ENCODE assay signal across 11 cellular contexts in genomic region chr1:155137550-155137949, GRCh38. TPM values are rescaled to one million over a fixed set of nuclear protein-coding genes. Genes with fewer than 3 reads are reported as not detected.
DNase-seq lines count a peak whose midpoint lies in the region; ATAC-seq, FAIRE-seq and TF ChIP-seq lines count a peak whose summit lies in the region.
"Had no signal": no experiment of that assay in that cellular context is flagged by ENCODE, and none has a peak within 500 bp of the region (broad histone marks: within the 10 kb centered on the region; RNA-seq: fewer than 3 reads in every experiment).

No MANE protein-coding gene starts in this region.

- no peak for DNase-seq in Calu3
- no peak for DNase-seq in NB4 (ENCODE audit: low read depth)
- DNase-seq in K562 (ENCODE audit: extremely low read depth in 1 of 4, low spot score in 3 of 4) = peak; percentile 56 to 86 (median 70)
- DNase-seq in natural killer cell treated with Interleukin-12 subunit alpha and Interleukin-12 subunit beta and Interleukin-15 and Interleukin-18, amount 100 ng/mL, for 72 hours (ENCODE audit: low spot score) = no peak
- no peak for DNase-seq in NCI-H524 treated with DMSO at 0.1 percent for 48 hours (lab: John Stamatoyannopoulos, UW)
- DNase-seq: DMS79 treated with DMSO at 0.1 percent for 48 hours, NCI-H2227 treated with DMSO at 0.1 percent for 48 hours had no signal

- BruUV-seq in Calu3 (replicated peaks; lab: Mats Ljungman, UMichigan) (no TSS peak), K562 (replicated peaks; lab: Mats Ljungman, UMichigan) (no TSS peak)

- H3K9me3 Mint-ChIP-seq in Calu3 (ENCODE audit: low read depth, unreplicated experiment) = no peaks in the 10 kb centered on the region
- H3K9me3 Mint-ChIP-seq in natural killer cell treated with Interleukin-12 subunit alpha and Interleukin-12 subunit beta and Interleukin-15 and Interleukin-18, amount 100 ng/mL, for 72 hours = no peaks in the 10 kb centered on the region

- TF ChIP-seq CTCF in Calu3 (IDR thresholded peaks at IDR 0.05; ENCODE audit: unreplicated experiment) (no peak), NB4 (IDR thresholded peaks at IDR 0.05; ENCODE audit: low read depth, low read length) (no peak), K562 (IDR thresholded peaks at IDR 0.05 in 2 of 3, conservative IDR thresholded peaks at IDR 0.05 in 1 of 3; ENCODE audit: insufficient read depth in 2 of 3, low read depth in 1 of 3, low read length in 3 of 3) (no peak)

- peaks cover 7% of the 10 kb centered on the region; the same call in 1 of the 2 replicates for H3K9me3 ChIP-seq in K562 (replicated peaks; ENCODE audit: control insufficient read depth, insufficient read depth, low read depth, low read length)

- H3K4me3 Mint-ChIP-seq in Calu3 (ENCODE audit: low read depth, unreplicated experiment) = peak overlapping the region; percentile 93
- peak overlapping the region; percentile 100 for H3K4me3 Mint-ChIP-seq in natural killer cell treated with Interleukin-12 subunit alpha and Interleukin-12 subunit beta and Interleukin-15 and Interleukin-18, amount 100 ng/mL, for 72 hours

- TF ChIP-seq POLR2A in NB4 (IDR thresholded peaks at IDR 0.05; ENCODE audit: extremely low read depth, insufficient read length) = no peak
- TF ChIP-seq POLR2A in K562 (conservative IDR thresholded peaks at IDR 0.05) = no peak

- peak overlapping the region; percentile 85 to 91; a peak in 3 of 4 replicates for H3K9ac ChIP-seq in K562 (ENCODE audit: insufficient read depth in 1 of 2, low read depth in 2 of 2, low read length in 2 of 2)

- H3K4me1 Mint-ChIP-seq in Calu3 (ENCODE audit: low read depth, unreplicated experiment) = peaks cover 38% of the 10 kb centered on the region
- peaks cover 35 to 41% of the 10 kb centered on the region in 2 donors for H3K4me1 Mint-ChIP-seq in natural killer cell treated with Interleukin-12 subunit alpha and Interleukin-12 subunit beta and Interleukin-15 and Interleukin-18, amount 100 ng/mL, for 72 hours (ENCODE audit: low read depth in 2 of 2)

- in situ Hi-C loops in K562 (cut with MboI) = no loop called here

- FAIRE-seq in K562 (lab: Jason Lieb, UNC) = peak; percentile 92
- FAIRE-seq: colon had no signal

- H3K27ac ChIP-seq in K562 (ENCODE audit: extremely low read depth, low read depth, low read length) = peak overlapping the region; percentile 70

- H3K36me3 Mint-ChIP-seq in Calu3 (ENCODE audit: insufficient read depth, unreplicated experiment) = peaks cover 77% of the 10 kb centered on the region
- peaks cover 4% of the 10 kb centered on the region for H3K36me3 Mint-ChIP-seq in natural killer cell treated with Interleukin-12 subunit alpha and Interleukin-12 subunit beta and Interleukin-15 and Interleukin-18, amount 100 ng/mL, for 72 hours

- no peaks in the 10 kb centered on the region for H4K20me1 ChIP-seq in K562 (replicated peaks; ENCODE audit: control insufficient read depth, insufficient read depth, low read length)

- CTCF ChIA-PET in Calu3 (lab: Charles Lee) (interaction anchor here (0.7 kb wide), 1 partner anchor 38 kb away, joined by 3 read pairs; no protein-coding TSS in a partner anchor), K562 (lab: Yijun Ruan, JAX; ENCODE audit: low intra/inter-chr PET ratio) (no interaction called here)

- no peak overlapping the region for H3K27ac Mint-ChIP-seq in Calu3 (ENCODE audit: unreplicated experiment)
- H3K27ac Mint-ChIP-seq in natural killer cell treated with Interleukin-12 subunit alpha and Interleukin-12 subunit beta and Interleukin-15 and Interleukin-18, amount 100 ng/mL, for 72 hours = peak overlapping the region; percentile 97 to 98

- no peaks in the 10 kb centered on the region for H3K9me1 ChIP-seq in K562 (ENCODE audit: control insufficient read depth, insufficient read depth, low read length)

- peak; percentile 53; the same call in 1 of the 2 replicates for TF ChIP-seq EP300 in K562 (IDR thresholded peaks at IDR 0.05; ENCODE audit: low read length)

- ATAC-seq in K562 (peak; percentile 29), HG03521 (IDR thresholded peaks at IDR 0.05; ENCODE audit: unreplicated experiment) (no peak), GM19023 (IDR thresholded peaks at IDR 0.05; ENCODE audit: unreplicated experiment) (no peak), GM18858 (IDR thresholded peaks at IDR 0.05; ENCODE audit: unreplicated experiment) (no peak)
- no peak for ATAC-seq in natural killer cell treated with Interleukin-12 subunit alpha and Interleukin-12 subunit beta and Interleukin-15 and Interleukin-18, amount 100 ng/mL, for 72 hours

- H3K27me3 Mint-ChIP-seq in Calu3 (ENCODE audit: unreplicated experiment) = peaks cover 10% of the 10 kb centered on the region
- H3K27me3 Mint-ChIP-seq in natural killer cell treated with Interleukin-12 subunit alpha and Interleukin-12 subunit beta and Interleukin-15 and Interleukin-18, amount 100 ng/mL, for 72 hours = peaks cover 0 to 7% of the 10 kb centered on the region in 2 donors

- TF ChIP-seq RAD21 in K562 (CRISPR knock-in tag; conservative IDR thresholded peaks at IDR 0.05 in 1 of 2, IDR thresholded peaks at IDR 0.05 in 1 of 2) = no peak

- H3K4me3 ChIP-seq in NB4 (ENCODE audit: low read depth, low read length) = peak overlapping the region; percentile 66
- H3K4me3 ChIP-seq in K562 = 0 out of 2 replicates have a peak overlapping the region, but pooled peaks have one; percentile 5

- peaks cover 41 to 67% of the 10 kb centered on the region in 2 experiments for H3K4me1 ChIP-seq in K562 (replicated peaks in 1 of 2; ENCODE audit: control insufficient read depth in 2 of 2, insufficient read depth in 2 of 2, low read length in 2 of 2)

- intact Hi-C loops in Calu3 (cut with micrococcal nuclease; ENCODE audit: unreplicated experiment) = no loop called here
- intact Hi-C loops in K562 (cut with micrococcal nuclease) = no loop called here

- no peak overlapping the region for H2AFZ ChIP-seq in K562 (ENCODE audit: low read depth, low read length)

- POLR2A ChIA-PET in K562 (lab: Yijun Ruan, JAX) = interaction anchor here (0.6 to 1.9 kb wide), 12 partner anchors 9 to 574 kb away, joined by 3 to 5 read pairs (median 3); partner anchors contain the start of gene EFNA1

- H3K27me3 ChIP-seq in K562 (ENCODE audit: control insufficient read depth in 2 of 2, insufficient read depth in 2 of 2, low read length in 2 of 2) = no peaks in the 10 kb centered on the region

- WGBS in K562 (ENCODE audit: insufficient coverage, low coverage, missing lambda C conversion rate) = 3% methylated on average over 5 of the region's 5 CpGs

- H3K4me2 ChIP-seq in K562 (ENCODE audit: insufficient read depth, low read length) = peak overlapping the region; percentile 84

- H3K36me3 ChIP-seq in K562 (ENCODE audit: control insufficient read depth, insufficient read depth, low read length) = peaks cover 39% of the 10 kb centered on the region

- H3K79me2 ChIP-seq in K562 (ENCODE audit: control insufficient read depth, insufficient read depth, low read length) = peaks cover 51% of the 10 kb centered on the region

RNA-seq across cellular contexts. Expression of gene SLC50A1, which starts 1.9 kb away (rescaled TPM):
- total RNA-seq in Calu3 (2022) (68.5 and 72.0 TPM in 2 replicates), K562 (2014; rRNA removed) (59.2 and 68.1 TPM in 2 replicates), K562 (2014; rRNA removed; fragmentation: Illumina TruSeq; extraction: Trizol) (52.2 and 58.7 TPM in 2 replicates), K562 (2015; rRNA removed; fragmentation: Illumina TruSeq; extraction: Trizol) (62.7 and 64.0 TPM in 2 replicates), K562 (2021) (46.5 and 50.0 TPM in 2 replicates)
- total RNA-seq in K562 (2011; cell fraction: chromatin; rRNA removed; ENCODE audit: low replicate concordance) = 42.6 and 72.0 TPM in 2 replicates
- total RNA-seq in K562 (2011; cell fraction: nucleolus; rRNA removed) = 92.6 and 100 TPM in 2 replicates
- 93.1 and 101 TPM in 2 replicates for total RNA-seq in K562 (2011; cell fraction: nucleoplasm; rRNA removed)
- polyA plus RNA-seq in K562 (2011; rRNA removed) (88.3 and 91.9 TPM in 2 replicates), K562 (2014; fragmentation: Illumina TruSeq; extraction: Trizol) (86.2 and 96.6 TPM in 2 replicates), K562 (2014; fragmentation: Nextera tagmentation; extraction: Ambion mirVana) (100 to 1,000 TPM; 103 to 132 TPM), K562 (2014; rRNA removed) (91.7 and 99.4 TPM in 2 replicates)
- 161 TPM in 2 replicates for polyA plus RNA-seq in K562 (2011; cell fraction: cytosol; rRNA removed)
- polyA plus RNA-seq in K562 (2011; cell fraction: nucleus; rRNA removed) = 30.6 and 31.3 TPM in 2 replicates
- 55.7 and 78.0 TPM in 2 replicates for polyA plus RNA-seq in K562 (2012)
- polyA minus RNA-seq in K562 (2011; rRNA and poly(A)+ RNA removed) = 36.3 and 45.8 TPM in 2 replicates
- polyA minus RNA-seq in K562 (2011; cell fraction: cytosol; rRNA and poly(A)+ RNA removed) = 23.1 and 29.2 TPM in 2 replicates
- 8.1 and 9.3 TPM in 2 replicates for polyA minus RNA-seq in K562 (2011; cell fraction: nucleus; rRNA and poly(A)+ RNA removed)
- total RNA-seq in natural killer cell treated with Interleukin-12 subunit alpha and Interleukin-12 subunit beta and Interleukin-15 and Interleukin-18, amount 100 ng/mL, for 72 hours = 10 to 100 TPM; 28.8 to 36.3 TPM

RNA-seq across cellular contexts. Expression of gene DPM3, which starts 2.8 kb away (rescaled TPM):
- 38.7 and 41.1 TPM in 2 replicates for total RNA-seq in Calu3 (2022)
- total RNA-seq in K562 (2011; cell fraction: chromatin; rRNA removed; ENCODE audit: low replicate concordance) = 7.1 and 27.9 TPM in 2 replicates
- total RNA-seq in K562 (2011; cell fraction: nucleolus; rRNA removed) = 73.0 and 77.4 TPM in 2 replicates
- 47.4 and 60.5 TPM in 2 replicates for total RNA-seq in K562 (2011; cell fraction: nucleoplasm; rRNA removed)
- 41.3 and 45.1 TPM in 2 replicates for total RNA-seq in K562 (2014; rRNA removed)
- total RNA-seq in K562 (2014; rRNA removed; fragmentation: Illumina TruSeq; extraction: Trizol) = 1.8 and 3.7 TPM in 2 replicates
- total RNA-seq in K562 (2015; rRNA removed; fragmentation: Illumina TruSeq; extraction: Trizol) = 34.2 and 40.0 TPM in 2 replicates
- total RNA-seq in K562 (2021) = 92.1 and 94.2 TPM in 2 replicates
- 27.1 and 62.3 TPM in 2 replicates for polyA plus RNA-seq in K562 (2011; rRNA removed)
- polyA plus RNA-seq in K562 (2011; cell fraction: cytosol; rRNA removed) = 209 and 283 TPM in 2 replicates
- polyA plus RNA-seq in K562 (2011; cell fraction: nucleus; rRNA removed) = 63.1 and 75.1 TPM in 2 replicates
- polyA plus RNA-seq in K562 (2012) = 123 and 131 TPM in 2 replicates
- polyA plus RNA-seq in K562 (2014; fragmentation: Illumina TruSeq; extraction: Trizol) = 8.6 and 59.7 TPM in 2 replicates
- polyA plus RNA-seq in K562 (2014; fragmentation: Nextera tagmentation; extraction: Ambion mirVana) = 10 to 100 TPM; 12.6 to 36.4 TPM
- polyA plus RNA-seq in K562 (2014; rRNA removed) = 120 and 141 TPM in 2 replicates
- polyA minus RNA-seq in K562 (2011; rRNA and poly(A)+ RNA removed) = 6.0 and 10.0 TPM in 2 replicates
- polyA minus RNA-seq in K562 (2011; cell fraction: cytosol; rRNA and poly(A)+ RNA removed) = 11.5 and 13.6 TPM in 2 replicates
- polyA minus RNA-seq in K562 (2011; cell fraction: nucleus; rRNA and poly(A)+ RNA removed) = 12.2 and 13.9 TPM in 2 replicates
- total RNA-seq in natural killer cell treated with Interleukin-12 subunit alpha and Interleukin-12 subunit beta and Interleukin-15 and Interleukin-18, amount 100 ng/mL, for 72 hours = 10 to 100 TPM; 26.0 to 31.1 TPM

RNA-seq across cellular contexts. Expression of gene EFNA1, which starts 9.9 kb away (rescaled TPM):
- total RNA-seq in Calu3 (2022) (33.7 and 41.7 TPM in 2 replicates), K562 (2014; rRNA removed) (2.5 and 2.6 TPM in 2 replicates), K562 (2014; rRNA removed; fragmentation: Illumina TruSeq; extraction: Trizol) (1.9 and 2.1 TPM in 2 replicates), K562 (2015; rRNA removed; fragmentation: Illumina TruSeq; extraction: Trizol) (3.3 and 3.7 TPM in 2 replicates), K562 (2021) (2.6 and 2.7 TPM in 2 replicates)
- total RNA-seq in K562 (2011; cell fraction: chromatin; rRNA removed; ENCODE audit: low replicate concordance) = 5.1 and 11.1 TPM in 2 replicates
- 14.3 and 14.5 TPM in 2 replicates for total RNA-seq in K562 (2011; cell fraction: nucleolus; rRNA removed)
- 10.1 and 15.0 TPM in 2 replicates for total RNA-seq in K562 (2011; cell fraction: nucleoplasm; rRNA removed)
- polyA plus RNA-seq in K562 (2011; rRNA removed) (9.3 and 14.1 TPM in 2 replicates), K562 (2014; fragmentation: Illumina TruSeq; extraction: Trizol) (3.0 and 3.5 TPM in 2 replicates), K562 (2014; fragmentation: Nextera tagmentation; extraction: Ambion mirVana) (1 to 10 TPM; 3.7 TPM), K562 (2014; rRNA removed) (2.8 and 5.3 TPM in 2 replicates)
- polyA plus RNA-seq in K562 (2011; cell fraction: cytosol; rRNA removed) = 12.2 and 13.8 TPM in 2 replicates
- 9.8 and 11.9 TPM in 2 replicates for polyA plus RNA-seq in K562 (2011; cell fraction: nucleus; rRNA removed)
- 3.3 and 4.8 TPM in 2 replicates for polyA plus RNA-seq in K562 (2012)
- 5.8 and 6.6 TPM in 2 replicates for polyA minus RNA-seq in K562 (2011; rRNA and poly(A)+ RNA removed)
- 8.0 and 16.9 TPM in 2 replicates for polyA minus RNA-seq in K562 (2011; cell fraction: cytosol; rRNA and poly(A)+ RNA removed)
- 3.9 and 4.4 TPM in 2 replicates for polyA minus RNA-seq in K562 (2011; cell fraction: nucleus; rRNA and poly(A)+ RNA removed)
- not detected for total RNA-seq in natural killer cell treated with Interleukin-12 subunit alpha and Interleukin-12 subunit beta and Interleukin-15 and Interleukin-18, amount 100 ng/mL, for 72 hours

RNA-seq across cellular contexts. Expression of gene KRTCAP2, which starts 35.6 kb away (rescaled TPM):
- total RNA-seq in Calu3 (2022) (236 TPM in 2 replicates), K562 (2014; rRNA removed) (211 and 255 TPM in 2 replicates), K562 (2014; rRNA removed; fragmentation: Illumina TruSeq; extraction: Trizol) (226 and 244 TPM in 2 replicates), K562 (2015; rRNA removed; fragmentation: Illumina TruSeq; extraction: Trizol) (290 and 294 TPM in 2 replicates), K562 (2021) (243 and 253 TPM in 2 replicates)
- 114 and 195 TPM in 2 replicates for total RNA-seq in K562 (2011; cell fraction: chromatin; rRNA removed; ENCODE audit: low replicate concordance)
- total RNA-seq in K562 (2011; cell fraction: nucleolus; rRNA removed) = 338 and 376 TPM in 2 replicates
- 298 TPM in 2 replicates for total RNA-seq in K562 (2011; cell fraction: nucleoplasm; rRNA removed)
- polyA plus RNA-seq in K562 (2011; rRNA removed) (129 and 178 TPM in 2 replicates), K562 (2014; fragmentation: Illumina TruSeq; extraction: Trizol) (418 and 443 TPM in 2 replicates), K562 (2014; fragmentation: Nextera tagmentation; extraction: Ambion mirVana) (100 to 1,000 TPM; 429 to 436 TPM), K562 (2014; rRNA removed) (126 and 196 TPM in 2 replicates)
- 462 and 551 TPM in 2 replicates for polyA plus RNA-seq in K562 (2011; cell fraction: cytosol; rRNA removed)
- 206 and 232 TPM in 2 replicates for polyA plus RNA-seq in K562 (2011; cell fraction: nucleus; rRNA removed)
- polyA plus RNA-seq in K562 (2012) = 327 and 494 TPM in 2 replicates
- polyA minus RNA-seq in K562 (2011; rRNA and poly(A)+ RNA removed) = 153 and 212 TPM in 2 replicates
- 167 and 266 TPM in 2 replicates for polyA minus RNA-seq in K562 (2011; cell fraction: cytosol; rRNA and poly(A)+ RNA removed)
- 51.4 and 83.0 TPM in 2 replicates for polyA minus RNA-seq in K562 (2011; cell fraction: nucleus; rRNA and poly(A)+ RNA removed)
- total RNA-seq in natural killer cell treated with Interleukin-12 subunit alpha and Interleukin-12 subunit beta and Interleukin-15 and Interleukin-18, amount 100 ng/mL, for 72 hours = 100 to 1,000 TPM; 149 to 223 TPM

RNA-seq across cellular contexts. Expression of gene TRIM46, which starts 36.1 kb away (rescaled TPM):
- total RNA-seq in Calu3 (2022) = 1.1 and 1.8 TPM in 2 replicates
- 0.95 and 1.8 TPM in 2 replicates for total RNA-seq in K562 (2011; cell fraction: chromatin; rRNA removed; ENCODE audit: low replicate concordance)
- 0.67 and 0.92 TPM in 2 replicates for total RNA-seq in K562 (2011; cell fraction: nucleolus; rRNA removed)
- total RNA-seq in K562 (2011; cell fraction: nucleoplasm; rRNA removed) = 0.66 and 1.1 TPM in 2 replicates
- total RNA-seq in K562 (2014; rRNA removed) = 0.04 and 0.05 TPM in 2 replicates
- total RNA-seq in K562 (2014; rRNA removed; fragmentation: Illumina TruSeq; extraction: Trizol) = not detected in 2 replicates
- 0.14 TPM in 1 of 2 replicates, not detected in the other for total RNA-seq in K562 (2015; rRNA removed; fragmentation: Illumina TruSeq; extraction: Trizol)
- total RNA-seq in K562 (2021) = 0.22 and 0.60 TPM in 2 replicates
- 0.08 and 0.12 TPM in 2 replicates for polyA plus RNA-seq in K562 (2011; rRNA removed)
- 0.13 and 0.18 TPM in 2 replicates for polyA plus RNA-seq in K562 (2011; cell fraction: cytosol; rRNA removed)
- polyA plus RNA-seq in K562 (2011; cell fraction: nucleus; rRNA removed) = 0.59 and 0.64 TPM in 2 replicates
- 0.16 and 0.29 TPM in 2 replicates for polyA plus RNA-seq in K562 (2012)
- 0.15 and 0.18 TPM in 2 replicates for polyA plus RNA-seq in K562 (2014; fragmentation: Illumina TruSeq; extraction: Trizol)
- not detected for polyA plus RNA-seq in K562 (2014; fragmentation: Nextera tagmentation; extraction: Ambion mirVana)
- 0.11 and 0.41 TPM in 2 replicates for polyA plus RNA-seq in K562 (2014; rRNA removed)
- 0.09 TPM in 1 of 2 replicates, not detected in the other for polyA minus RNA-seq in K562 (2011; rRNA and poly(A)+ RNA removed)
- polyA minus RNA-seq in K562 (2011; cell fraction: cytosol; rRNA and poly(A)+ RNA removed) = not detected in 2 replicates
- polyA minus RNA-seq in K562 (2011; cell fraction: nucleus; rRNA and poly(A)+ RNA removed) = 0.13 TPM in 1 of 2 replicates, not detected in the other
- 1 to 10 TPM; 3.6 to 9.3 TPM for total RNA-seq in natural killer cell treated with Interleukin-12 subunit alpha and Interleukin-12 subunit beta and Interleukin-15 and Interleukin-18, amount 100 ng/mL, for 72 hours

Comparison
In these comparisons a context has a peak if more than half of its experiments do, and no peak if none do; other contexts are left out.
1. DNase-seq: peak in K562 (4 of 4); none in Calu3 (single experiment), NB4 (single experiment), natural killer cell treated with Interleukin-12 subunit alpha and Interleukin-12 subunit beta and Interleukin-15 and Interleukin-18, amount 100 ng/mL, for 72 hours (single experiment) and NCI-H524 treated with DMSO at 0.1 percent for 48 hours (single experiment).